In genomic region chr1:111505641-111506119, GRCh38 we compare ENCODE assay signal across 9 cellular contexts. TPM values are rescaled to one million over a fixed set of nuclear protein-coding genes. Genes with fewer than 3 reads are reported as not detected.
DNase-seq lines count a peak whose midpoint lies in the region; ATAC-seq and TF ChIP-seq lines count a peak whose summit lies in the region.
"Had no signal": no experiment of that assay in that cellular context is flagged by ENCODE, and none has a peak within 500 bp of the region (broad histone marks: within the 10 kb centered on the region; RNA-seq: fewer than 3 reads in every experiment).

No MANE protein-coding gene starts in this region.

- H3K4me1 ChIP-seq in right lobe of liver, result peaks cover 0 to 18% (median 13%) of the 10 kb centered on the region in 4 donors

- intact Hi-C loops in right lobe of liver (cut with DNase I), result loop anchor here (5.0 to 10.0 kb wide), 2 partner anchors 152 to 159 kb away; no protein-coding TSS in a partner anchor

- no peak overlapping the region for H3K4me3 ChIP-seq in right lobe of liver

- H3K27me3 ChIP-seq in right lobe of liver, result no peaks in the 10 kb centered on the region

- no peaks in the 10 kb centered on the region for H3K36me3 ChIP-seq in right lobe of liver

- ATAC-seq in GM18858 (IDR thresholded peaks at IDR 0.05; ENCODE audit: unreplicated experiment) (peak; percentile 44), GM21737 (IDR thresholded peaks at IDR 0.05; ENCODE audit: unreplicated experiment) (peak; percentile 47), right lobe of liver (no peak)

- no peak for TF ChIP-seq CTCF in right lobe of liver (IDR thresholded peaks at IDR 0.05)

- 33% methylated on average over 2 of the region's 6 CpGs for WGBS in right lobe of liver (ENCODE audit: insufficient coverage, low coverage, low lambda C conversion rate, missing lambda C conversion rate)

- TF ChIP-seq POLR2A in right lobe of liver (IDR thresholded peaks at IDR 0.05), result peak; percentile 24

- peak overlapping the region in 2 of 3 donors; percentile 23 to 35 for H3K27ac ChIP-seq in right lobe of liver

- DNase-seq in NAMALWA (ENCODE audit: low spot score) (peak; percentile 81), right lobe of liver (no peak), HuH-7 (ENCODE audit: low spot score) (no peak), HuH-7.5 (ENCODE audit: low spot score) (no peak), NCI-H1694 treated with DMSO at 0.1 percent for 48 hours (lab: John Stamatoyannopoulos, UW) (no peak), NCI-H69 (lab: John Stamatoyannopoulos, UW) (no peak)

- H3K9me3 ChIP-seq in right lobe of liver, result no peaks in the 10 kb centered on the region

RNA-seq across cellular contexts. Expression of gene ADORA3, which starts 2.2 kb away (rescaled TPM):
- total RNA-seq in right lobe of liver, result 1 to 10 TPM; 2.7 to 6.3 (median 3.9) TPM
- total RNA-seq: M059J had no signal

RNA-seq across cellular contexts. Expression of gene TMIGD3, which starts 2.2 kb away (rescaled TPM):
- 1 to 10 TPM; 2.4 to 9.7 (median 5.8) TPM for total RNA-seq in right lobe of liver
- total RNA-seq: M059J had no signal

RNA-seq across cellular contexts. Expression of gene C1orf162, which starts 31.9 kb away (rescaled TPM):
- total RNA-seq in right lobe of liver, result 10 to 100 TPM in 2 of 6 experiments, 1 to 10 TPM in 4; 6.1 to 16.9 (median 9.3) TPM

RNA-seq across cellular contexts. Expression of gene ATP5PB, which starts 56.4 kb away (rescaled TPM):
- total RNA-seq in right lobe of liver, result 100 to 1,000 TPM; 128 to 152 (median 148) TPM

RNA-seq across cellular contexts. Expression of gene WDR77, which starts 56.6 kb away (rescaled TPM):
- total RNA-seq in right lobe of liver, result 10 to 100 TPM; 11.4 to 27.3 (median 14.0) TPM

Comparison
In these comparisons a context has a peak if more than half of its experiments do, and no peak if none do; other contexts are left out.
1. ATAC-seq: peak in GM18858 (single experiment) and GM21737 (single experiment); none in right lobe of liver (0 of 4).